ENCODE assay signal across 1 cellular context in the genomic region with DNA sequence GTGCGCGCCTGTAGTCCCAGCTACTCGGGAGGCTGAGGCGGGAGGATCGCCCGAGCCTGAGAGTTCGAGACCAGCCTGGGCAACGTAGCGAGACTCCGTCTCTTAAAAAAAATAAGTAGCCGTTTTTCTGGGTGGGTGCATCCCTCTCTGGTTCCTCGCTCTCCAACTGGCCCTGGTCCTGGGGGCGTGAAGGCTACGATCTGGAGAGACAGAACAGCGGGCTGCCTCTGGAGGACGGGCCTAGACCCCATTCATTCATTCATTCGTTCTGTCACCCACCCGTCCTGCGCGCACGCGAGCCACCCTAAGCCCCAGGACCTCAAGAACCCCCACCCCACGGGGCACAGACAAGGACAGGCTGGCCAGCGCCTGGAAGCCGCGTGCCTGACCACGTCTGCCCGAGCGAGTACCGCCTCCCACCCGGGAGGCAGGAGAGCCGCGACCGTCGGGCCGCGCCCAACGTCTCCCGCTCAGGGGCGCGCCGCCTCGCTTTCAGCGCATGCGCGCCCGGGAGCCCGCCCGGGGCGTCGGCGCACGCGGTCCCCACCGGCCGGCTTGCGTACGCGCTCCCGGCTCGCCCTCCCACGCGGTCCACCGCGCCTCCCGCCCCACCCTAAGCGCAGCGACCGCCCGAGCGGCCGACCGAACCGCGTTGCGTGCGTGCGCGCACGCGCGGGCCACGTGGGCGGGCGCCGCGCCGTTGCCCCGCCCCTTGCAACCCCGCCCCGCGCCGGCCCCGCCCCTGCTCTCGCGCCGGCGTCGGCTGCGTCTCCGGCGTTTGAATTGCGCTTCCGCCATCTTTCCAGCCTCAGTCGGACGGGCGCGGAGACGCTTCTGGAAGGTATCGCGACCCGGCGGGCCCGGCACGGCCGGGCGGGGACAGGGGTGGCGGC.
A peak's percentile ranks its signal among the peaks of the same experiment; 100 is the strongest.
TF ChIP-seq lines count a peak whose summit lies in the region.

Gene RAN (plus strand): TSS at position 781 of the 893 bp plus-strand sequence. CDS start 528 bp downstream, outside the sequence.

TF ChIP-seq in HepG2, 621 proteins besides CTCF, POLR2A, EP300 and RAD21 (continued from another document and continues in another):
- TF ChIP-seq, protein P1, sequence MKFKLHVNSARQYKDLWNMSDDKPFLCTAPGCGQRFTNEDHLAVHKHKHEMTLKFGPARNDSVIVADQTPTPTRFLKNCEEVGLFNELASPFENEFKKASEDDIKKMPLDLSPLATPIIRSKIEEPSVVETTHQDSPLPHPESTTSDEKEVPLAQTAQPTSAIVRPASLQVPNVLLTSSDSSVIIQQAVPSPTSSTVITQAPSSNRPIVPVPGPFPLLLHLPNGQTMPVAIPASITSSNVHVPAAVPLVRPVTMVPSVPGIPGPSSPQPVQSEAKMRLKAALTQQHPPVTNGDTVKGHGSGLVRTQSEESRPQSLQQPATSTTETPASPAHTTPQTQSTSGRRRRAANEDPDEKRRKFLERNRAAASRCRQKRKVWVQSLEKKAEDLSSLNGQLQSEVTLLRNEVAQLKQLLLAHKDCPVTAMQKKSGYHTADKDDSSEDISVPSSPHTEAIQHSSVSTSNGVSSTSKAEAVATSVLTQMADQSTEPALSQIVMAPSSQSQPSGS (CRISPR knock-in tag; IDR thresholded peaks at IDR 0.05): no peak
- TF ChIP-seq HIVEP1 (CRISPR knock-in tag; IDR thresholded peaks at IDR 0.05) (no peak), ZNF263 (CRISPR knock-in tag; IDR thresholded peaks at IDR 0.05) (peak; percentile 48; the same call in 1 of the 2 replicates), ZNF674 (CRISPR knock-in tag; IDR thresholded peaks at IDR 0.05; ENCODE audit: low read depth) (no peak; the same call in 1 of the 2 replicates), GTF3A (CRISPR knock-in tag; conservative IDR thresholded peaks at IDR 0.05) (no peak), ZNF530 (CRISPR knock-in tag; IDR thresholded peaks at IDR 0.05; ENCODE audit: low read depth) (no peak), ZNF282 (IDR thresholded peaks at IDR 0.05; ENCODE audit: partially characterized antibody) (no peak), NR2F2 (IDR thresholded peaks at IDR 0.05; ENCODE audit: borderline replicate concordance, low read depth) (peak; percentile 29; the same call in 1 of the 2 replicates), ZNF143 (CRISPR knock-in tag; IDR thresholded peaks at IDR 0.05) (no peak), ZBTB49 (CRISPR knock-in tag; IDR thresholded peaks at IDR 0.05; ENCODE audit: borderline replicate concordance) (no peak), JUND (CRISPR knock-in tag; IDR thresholded peaks at IDR 0.05) (no peak), MIER3 (CRISPR knock-in tag; IDR thresholded peaks at IDR 0.05; ENCODE audit: borderline replicate concordance) (no peak), TEAD3 (CRISPR knock-in tag; optimal IDR thresholded peaks at IDR 0.05; ENCODE audit: borderline replicate concordance) (peak; percentile 53), GLI4 (CRISPR knock-in tag; IDR thresholded peaks at IDR 0.05; ENCODE audit: borderline replicate concordance) (no peak), ZNF770 (CRISPR knock-in tag; IDR thresholded peaks at IDR 0.05) (peak; percentile 94), NR2C2 (CRISPR knock-in tag; IDR thresholded peaks at IDR 0.05; ENCODE audit: borderline replicate concordance) (no peak), ZFY (CRISPR knock-in tag; IDR thresholded peaks at IDR 0.05) (peak; percentile 76), TCF12 (IDR thresholded peaks at IDR 0.05) (no peak), TCF12 (CRISPR knock-in tag; IDR thresholded peaks at IDR 0.05) (no peak; the same call in 1 of the 2 replicates), SNAI1 (CRISPR knock-in tag; IDR thresholded peaks at IDR 0.05; ENCODE audit: borderline replicate concordance) (no peak), FOXO1 (CRISPR knock-in tag; IDR thresholded peaks at IDR 0.05) (peak; percentile 62; the same call in 1 of the 2 replicates), ZMYM4 (CRISPR knock-in tag; IDR thresholded peaks at IDR 0.05) (no peak; the same call in none of the 2 replicates), KDM3A (CRISPR knock-in tag; IDR thresholded peaks at IDR 0.05; ENCODE audit: low read depth) (no peak), MATR3 (CRISPR knock-in tag; IDR thresholded peaks at IDR 0.05) (no peak), TGIF2 (CRISPR knock-in tag; IDR thresholded peaks at IDR 0.05) (peak; percentile 38; the same call in 1 of the 2 replicates), HNF4A (CRISPR knock-in tag; IDR thresholded peaks at IDR 0.05) (no peak), CEBPG (CRISPR knock-in tag; IDR thresholded peaks at IDR 0.05) (no peak), TARDBP (CRISPR knock-in tag; IDR thresholded peaks at IDR 0.05) (no peak), ZNF737 (CRISPR knock-in tag; IDR thresholded peaks at IDR 0.05; ENCODE audit: borderline replicate concordance) (no peak), U2AF2 (IDR thresholded peaks at IDR 0.05; ENCODE audit: low read depth, low read length) (no peak), NFIC (IDR thresholded peaks at IDR 0.05; ENCODE audit: low read length) (no peak), MXD3 (CRISPR knock-in tag; IDR thresholded peaks at IDR 0.05) (peak; percentile 71; the same call in 1 of the 2 replicates), GATAD1 (CRISPR knock-in tag; IDR thresholded peaks at IDR 0.05) (0 out of 2 replicates have a peak, but pooled peaks have one; percentile 18), DNMT1 (CRISPR knock-in tag; IDR thresholded peaks at IDR 0.05) (no peak)
- TF ChIP-seq, protein P2, sequence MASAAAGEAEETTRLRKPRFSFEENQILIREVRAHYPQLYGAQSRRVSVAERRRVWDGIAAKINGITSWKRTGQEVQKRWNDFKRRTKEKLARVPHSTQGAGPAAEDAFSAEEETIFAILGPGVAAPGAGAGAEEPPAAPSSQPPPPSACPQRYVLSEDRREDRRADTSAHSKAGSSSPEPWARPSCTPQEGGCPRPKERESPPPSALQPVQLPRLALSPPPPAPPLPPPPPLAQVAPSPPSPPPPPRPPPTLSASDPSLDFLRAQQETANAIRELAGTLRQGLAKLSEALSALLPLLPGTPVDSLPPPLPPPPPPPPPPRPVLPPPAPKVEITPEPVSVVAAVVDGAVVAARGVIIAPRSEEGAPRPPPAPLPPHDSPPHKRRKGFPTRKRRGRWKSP (CRISPR knock-in tag; IDR thresholded peaks at IDR 0.05): no peak
- TF ChIP-seq, protein P3, sequence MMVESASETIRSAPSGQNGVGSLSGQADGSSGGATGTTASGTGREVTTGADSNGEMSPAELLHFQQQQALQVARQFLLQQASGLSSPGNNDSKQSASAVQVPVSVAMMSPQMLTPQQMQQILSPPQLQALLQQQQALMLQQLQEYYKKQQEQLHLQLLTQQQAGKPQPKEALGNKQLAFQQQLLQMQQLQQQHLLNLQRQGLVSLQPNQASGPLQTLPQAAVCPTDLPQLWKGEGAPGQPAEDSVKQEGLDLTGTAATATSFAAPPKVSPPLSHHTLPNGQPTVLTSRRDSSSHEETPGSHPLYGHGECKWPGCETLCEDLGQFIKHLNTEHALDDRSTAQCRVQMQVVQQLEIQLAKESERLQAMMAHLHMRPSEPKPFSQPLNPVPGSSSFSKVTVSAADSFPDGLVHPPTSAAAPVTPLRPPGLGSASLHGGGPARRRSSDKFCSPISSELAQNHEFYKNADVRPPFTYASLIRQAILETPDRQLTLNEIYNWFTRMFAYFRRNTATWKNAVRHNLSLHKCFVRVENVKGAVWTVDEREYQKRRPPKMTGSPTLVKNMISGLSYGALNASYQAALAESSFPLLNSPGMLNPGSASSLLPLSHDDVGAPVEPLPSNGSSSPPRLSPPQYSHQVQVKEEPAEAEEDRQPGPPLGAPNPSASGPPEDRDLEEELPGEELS (CRISPR knock-in tag; IDR thresholded peaks at IDR 0.05): no peak
- TF ChIP-seq, protein P4, sequence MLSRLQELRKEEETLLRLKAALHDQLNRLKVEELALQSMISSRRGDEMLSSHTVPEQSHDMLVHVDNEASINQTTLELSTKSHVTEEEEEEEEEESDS (CRISPR knock-in tag; IDR thresholded peaks at IDR 0.05; ENCODE audit: borderline replicate concordance): no peak
- TF ChIP-seq, protein P5, sequence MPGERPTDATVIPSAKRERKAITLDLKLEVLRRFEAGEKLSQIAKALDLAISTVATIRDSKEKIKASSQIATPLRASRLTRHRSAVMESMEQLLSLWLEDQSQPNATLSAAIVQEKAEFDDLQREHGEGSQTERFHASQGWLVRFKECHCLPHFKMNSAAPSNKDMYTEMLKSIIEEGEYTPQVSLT (CRISPR knock-in tag; IDR thresholded peaks at IDR 0.05; ENCODE audit: borderline replicate concordance, low read depth): no peak
- TF ChIP-seq, protein P6, sequence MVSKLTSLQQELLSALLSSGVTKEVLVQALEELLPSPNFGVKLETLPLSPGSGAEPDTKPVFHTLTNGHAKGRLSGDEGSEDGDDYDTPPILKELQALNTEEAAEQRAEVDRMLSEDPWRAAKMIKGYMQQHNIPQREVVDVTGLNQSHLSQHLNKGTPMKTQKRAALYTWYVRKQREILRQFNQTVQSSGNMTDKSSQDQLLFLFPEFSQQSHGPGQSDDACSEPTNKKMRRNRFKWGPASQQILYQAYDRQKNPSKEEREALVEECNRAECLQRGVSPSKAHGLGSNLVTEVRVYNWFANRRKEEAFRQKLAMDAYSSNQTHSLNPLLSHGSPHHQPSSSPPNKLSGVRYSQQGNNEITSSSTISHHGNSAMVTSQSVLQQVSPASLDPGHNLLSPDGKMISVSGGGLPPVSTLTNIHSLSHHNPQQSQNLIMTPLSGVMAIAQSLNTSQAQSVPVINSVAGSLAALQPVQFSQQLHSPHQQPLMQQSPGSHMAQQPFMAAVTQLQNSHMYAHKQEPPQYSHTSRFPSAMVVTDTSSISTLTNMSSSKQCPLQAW (CRISPR knock-in tag; IDR thresholded peaks at IDR 0.05): no peak
- TF ChIP-seq, protein P7, sequence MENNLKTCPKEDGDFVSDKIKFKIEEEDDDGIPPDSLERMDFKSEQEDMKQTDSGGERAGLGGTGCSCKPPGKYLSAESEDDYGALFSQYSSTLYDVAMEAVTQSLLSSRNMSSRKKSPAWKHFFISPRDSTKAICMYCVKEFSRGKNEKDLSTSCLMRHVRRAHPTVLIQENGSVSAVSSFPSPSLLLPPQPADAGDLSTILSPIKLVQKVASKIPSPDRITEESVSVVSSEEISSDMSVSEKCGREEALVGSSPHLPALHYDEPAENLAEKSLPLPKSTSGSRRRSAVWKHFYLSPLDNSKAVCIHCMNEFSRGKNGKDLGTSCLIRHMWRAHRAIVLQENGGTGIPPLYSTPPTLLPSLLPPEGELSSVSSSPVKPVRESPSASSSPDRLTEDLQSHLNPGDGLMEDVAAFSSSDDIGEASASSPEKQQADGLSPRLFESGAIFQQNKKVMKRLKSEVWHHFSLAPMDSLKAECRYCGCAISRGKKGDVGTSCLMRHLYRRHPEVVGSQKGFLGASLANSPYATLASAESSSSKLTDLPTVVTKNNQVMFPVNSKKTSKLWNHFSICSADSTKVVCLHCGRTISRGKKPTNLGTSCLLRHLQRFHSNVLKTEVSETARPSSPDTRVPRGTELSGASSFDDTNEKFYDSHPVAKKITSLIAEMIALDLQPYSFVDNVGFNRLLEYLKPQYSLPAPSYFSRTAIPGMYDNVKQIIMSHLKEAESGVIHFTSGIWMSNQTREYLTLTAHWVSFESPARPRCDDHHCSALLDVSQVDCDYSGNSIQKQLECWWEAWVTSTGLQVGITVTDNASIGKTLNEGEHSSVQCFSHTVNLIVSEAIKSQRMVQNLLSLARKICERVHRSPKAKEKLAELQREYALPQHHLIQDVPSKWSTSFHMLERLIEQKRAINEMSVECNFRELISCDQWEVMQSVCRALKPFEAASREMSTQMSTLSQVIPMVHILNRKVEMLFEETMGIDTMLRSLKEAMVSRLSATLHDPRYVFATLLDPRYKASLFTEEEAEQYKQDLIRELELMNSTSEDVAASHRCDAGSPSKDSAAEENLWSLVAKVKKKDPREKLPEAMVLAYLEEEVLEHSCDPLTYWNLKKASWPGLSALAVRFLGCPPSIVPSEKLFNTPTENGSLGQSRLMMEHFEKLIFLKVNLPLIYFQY (CRISPR knock-in tag; IDR thresholded peaks at IDR 0.05; ENCODE audit: borderline replicate concordance): no peak
- TF ChIP-seq, protein P8, sequence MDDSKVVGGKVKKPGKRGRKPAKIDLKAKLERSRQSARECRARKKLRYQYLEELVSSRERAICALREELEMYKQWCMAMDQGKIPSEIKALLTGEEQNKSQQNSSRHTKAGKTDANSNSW (CRISPR knock-in tag; IDR thresholded peaks at IDR 0.05; ENCODE audit: borderline replicate concordance): no peak
